Comparison of ENCODE assay signal across 10 cellular contexts in the genomic region with DNA sequence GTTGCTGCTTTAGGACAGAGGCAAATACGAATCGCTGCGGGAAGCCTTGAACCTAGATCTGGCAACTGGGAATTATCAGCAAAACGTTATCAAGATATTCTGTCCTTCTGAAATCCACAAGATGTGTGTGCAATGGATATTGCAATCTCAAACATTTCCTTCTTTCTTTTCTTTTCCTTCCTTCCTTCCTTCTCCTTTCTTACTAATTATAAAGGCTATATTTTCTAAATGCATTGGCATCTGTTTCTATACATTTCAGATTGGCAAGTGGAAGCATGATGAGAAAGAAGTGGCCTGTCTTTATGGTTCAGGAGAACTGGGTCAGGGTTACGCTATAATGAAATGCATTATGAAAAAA. TPM values are rescaled to one million over a fixed set of nuclear protein-coding genes. Genes with fewer than 3 reads are reported as not detected.
DNase-seq lines count a peak whose midpoint lies in the region; ATAC-seq and TF ChIP-seq lines count a peak whose summit lies in the region.
"Had no signal": no experiment of that assay in that cellular context is flagged by ENCODE, and none has a peak within 500 bp of the region (broad histone marks: within the 10 kb centered on the region; RNA-seq: fewer than 3 reads in every experiment).

No MANE protein-coding gene starts in this region.

- peaks cover 58% of the 10 kb centered on the region for H3K4me1 ChIP-seq in CD8-positive, alpha-beta memory T cell (ENCODE audit: insufficient read depth, low read length)
- peaks cover 73% of the 10 kb centered on the region for H3K4me1 ChIP-seq in Karpas-422 (ENCODE audit: low read length)

- H2AFZ ChIP-seq in Karpas-422 (ENCODE audit: low read length), result no peak overlapping the region

- H3K27ac ChIP-seq in CD8-positive, alpha-beta memory T cell (ENCODE audit: low read depth, low read length), result peak overlapping the region; percentile 95
- H3K27ac ChIP-seq in Karpas-422 (ENCODE audit: low read length), result peak overlapping the region; percentile 40; the same call in 1 of the 2 replicates
- H3K27ac ChIP-seq: ovary, SJSA1 had no signal

- peak; percentile 44 for TF ChIP-seq CTCF in nephron progenitor cell (IDR thresholded peaks at IDR 0.05)

- H3K36me3 Mint-ChIP-seq in CD8-positive, alpha-beta memory T cell, result peaks cover 48 to 71% (median 59%) of the 10 kb centered on the region in 3 donors
- peaks cover 76% of the 10 kb centered on the region for H3K36me3 Mint-ChIP-seq in central memory CD8-positive, alpha-beta T cell (ENCODE audit: insufficient read depth)
- no peaks in the 10 kb centered on the region for H3K36me3 Mint-ChIP-seq in nephron progenitor cell (ENCODE audit: low read depth)

- H3K36me3 ChIP-seq in CD8-positive, alpha-beta memory T cell (ENCODE audit: insufficient read depth, low read length), result peaks cover 48% of the 10 kb centered on the region
- peaks cover 32% of the 10 kb centered on the region for H3K36me3 ChIP-seq in Karpas-422 (ENCODE audit: insufficient read depth, low read length)
- H3K36me3 ChIP-seq: ovary had no signal

- H3K4me3 Mint-ChIP-seq in CD8-positive, alpha-beta memory T cell, result peak overlapping the region; percentile 99 to 100 (median 100)
- peak overlapping the region; percentile 97 for H3K4me3 Mint-ChIP-seq in central memory CD8-positive, alpha-beta T cell
- H3K4me3 Mint-ChIP-seq in nephron progenitor cell, result no peak overlapping the region

- ATAC-seq in central memory CD8-positive, alpha-beta T cell (replicated peaks; ENCODE audit: extremely low read depth, poor library complexity, severe bottlenecking), result no peak
- ATAC-seq in GM18909 (IDR thresholded peaks at IDR 0.05; ENCODE audit: poor library complexity, unreplicated experiment), result no peak

- H3K9ac ChIP-seq in Karpas-422 (ENCODE audit: low read length), result peak overlapping the region; percentile 71

- peak overlapping the region; percentile 90 to 100 (median 98) for H3K27ac Mint-ChIP-seq in CD8-positive, alpha-beta memory T cell
- peak overlapping the region; percentile 93 for H3K27ac Mint-ChIP-seq in central memory CD8-positive, alpha-beta T cell (ENCODE audit: low read depth)
- peak overlapping the region; percentile 16 for H3K27ac Mint-ChIP-seq in nephron progenitor cell

- CTCF ChIA-PET in CD8-positive, alpha-beta memory T cell (lab: Charles Lee), result interaction anchor here (0.7 to 11.8 kb wide), 18 partner anchors 9 to 173 kb away, joined by 3 to 288 read pairs (median 6); no protein-coding TSS in a partner anchor

- peaks cover 0 to 3% of the 10 kb centered on the region in 2 donors for H3K27me3 Mint-ChIP-seq in CD8-positive, alpha-beta memory T cell
- H3K27me3 Mint-ChIP-seq in central memory CD8-positive, alpha-beta T cell, result no peaks in the 10 kb centered on the region
- peaks cover 16% of the 10 kb centered on the region for H3K27me3 Mint-ChIP-seq in nephron progenitor cell (ENCODE audit: low read depth, poor library complexity)

- DNase-seq in CD8-positive, alpha-beta memory T cell, result no peak
- DNase-seq in Karpas-422 (no peak), nephron progenitor cell (no peak), HCEC 1CT (no peak), NCI-H524 (lab: John Stamatoyannopoulos, UW) (no peak), NCI-H446 treated with DMSO at 0.1 percent for 48 hours (lab: John Stamatoyannopoulos, UW) (no peak)
- no peak for DNase-seq in central memory CD8-positive, alpha-beta T cell (ENCODE audit: low spot score in 2 of 2)

- H3K9me3 Mint-ChIP-seq in CD8-positive, alpha-beta memory T cell, result peaks cover 0 to 1% (median 0%) of the 10 kb centered on the region in 5 donors
- no peaks in the 10 kb centered on the region for H3K9me3 Mint-ChIP-seq in central memory CD8-positive, alpha-beta T cell
- no peaks in the 10 kb centered on the region for H3K9me3 Mint-ChIP-seq in nephron progenitor cell

- H3K4me3 ChIP-seq in CD8-positive, alpha-beta memory T cell (ENCODE audit: low read length), result peak overlapping the region; percentile 89
- H3K4me3 ChIP-seq in Karpas-422 (ENCODE audit: low read length), result peak overlapping the region; percentile 76; the same call in 1 of the 2 replicates
- H3K4me3 ChIP-seq: ovary, SJSA1 had no signal

- no peaks in the 10 kb centered on the region for H3K79me2 ChIP-seq in Karpas-422 (ENCODE audit: low read length)

- H3K27me3 ChIP-seq in CD8-positive, alpha-beta memory T cell (ENCODE audit: insufficient read depth, low read length, poor library complexity, severe bottlenecking), result no peaks in the 10 kb centered on the region
- no peaks in the 10 kb centered on the region for H3K27me3 ChIP-seq in Karpas-422 (ENCODE audit: low read length)
- H3K27me3 ChIP-seq: ovary, SJSA1 had no signal

- H3K9me3 ChIP-seq in CD8-positive, alpha-beta memory T cell (ENCODE audit: low read length), result no peaks in the 10 kb centered on the region
- no peaks in the 10 kb centered on the region for H3K9me3 ChIP-seq in Karpas-422 (ENCODE audit: low read length)
- H3K9me3 ChIP-seq: ovary, SJSA1 had no signal

- H3K4me1 Mint-ChIP-seq in CD8-positive, alpha-beta memory T cell, result peaks cover 60 to 72% (median 69%) of the 10 kb centered on the region in 3 donors
- H3K4me1 Mint-ChIP-seq in central memory CD8-positive, alpha-beta T cell, result peaks cover 57% of the 10 kb centered on the region
- peaks cover 20% of the 10 kb centered on the region for H3K4me1 Mint-ChIP-seq in nephron progenitor cell

- peak overlapping the region; percentile 91 for H3K4me2 ChIP-seq in Karpas-422 (ENCODE audit: low read depth, low read length, poor library complexity, severe bottlenecking)

- no peaks in the 10 kb centered on the region for H4K20me1 ChIP-seq in Karpas-422 (ENCODE audit: insufficient read depth, low read depth, low read length)

- POLR2A ChIA-PET in CD8-positive, alpha-beta memory T cell (lab: Charles Lee), result interaction anchor here (1.0 to 4.8 kb wide), 9 partner anchors 10 to 173 kb away, joined by 3 to 66 read pairs (median 12); no protein-coding TSS in a partner anchor

- no peaks in the 10 kb centered on the region for H3K9me2 ChIP-seq in Karpas-422 (replicated peaks; ENCODE audit: insufficient read depth, low read length)

RNA-seq across cellular contexts. Expression of a gene that starts 2.0 kb away (rescaled TPM):
- total RNA-seq in CD8-positive, alpha-beta memory T cell, result 100 to 1,000 TPM; 140 to 145 TPM
- 193 TPM for polyA plus RNA-seq in CD8-positive, alpha-beta memory T cell
- 16.2 and 16.5 TPM in 2 replicates for total RNA-seq in Karpas-422 (2014; rRNA removed; shearing (Covaris generic); ENCODE audit: low replicate concordance)

RNA-seq across cellular contexts. Expression of a gene that starts 42.8 kb away (rescaled TPM):
- 1 to 10 TPM; 4.2 to 4.4 TPM for total RNA-seq in CD8-positive, alpha-beta memory T cell
- 3.3 TPM for polyA plus RNA-seq in CD8-positive, alpha-beta memory T cell
- total RNA-seq in Karpas-422 (2014; rRNA removed; shearing (Covaris generic); ENCODE audit: low replicate concordance), result 2.1 and 3.3 TPM in 2 replicates

Comparison
In these comparisons a context has a peak if more than half of its experiments do, and no peak if none do; other contexts are left out.
1. H3K27ac Mint-ChIP-seq: peak in every context shown above with its lines; median percentile 98 in CD8-positive, alpha-beta memory T cell; 93 in central memory CD8-positive, alpha-beta T cell; 16 in nephron progenitor cell.